1 cellular context compared by ENCODE assay signal in genomic region chr4:79397951-79398350, GRCh38.
TF ChIP-seq lines count a peak whose summit lies in the region.

No MANE protein-coding gene starts in this region.

TF ChIP-seq in GM12878, 131 proteins besides CTCF, POLR2A, EP300 and RAD21:
- TF ChIP-seq KDM1A (IDR thresholded peaks at IDR 0.05; ENCODE audit: borderline replicate concordance) (no peak), NR2F1 (conservative IDR thresholded peaks at IDR 0.05) (0 out of 2 replicates have a peak, but pooled peaks have one; percentile 15)
